In genomic region chr16:28563218-28563617, GRCh38 we compare ENCODE assay signal across 23 cellular contexts. TPM values are rescaled to one million over a fixed set of nuclear protein-coding genes. Genes with fewer than 3 reads are reported as not detected.
"Had no signal": no experiment of that assay in that cellular context is flagged by ENCODE, and none has a peak within 500 bp of the region (broad histone marks: within the 10 kb centered on the region; RNA-seq: fewer than 3 reads in every experiment).

No MANE protein-coding gene starts in this region.

- DNase-seq: IMR-90, Kasumi-1, MM.1S, NCI-H1092, NCI-H1436, NCI-H187, NCI-H2029, NCI-H2081 treated with DMSO at 0.1 percent for 48 hours, NCI-H2171, NCI-H226, NCI-H446, NCI-H510A, NCI-H524 treated with DMSO at 0.1 percent for 48 hours, NCI-H69, NCI-H774, Right ventricle myocardium superior, RPMI8226, SIG-M5 had no signal

- H3K27ac ChIP-seq: KMS-11, SJSA1, SK-N-MC had no signal

- H3K4me3 ChIP-seq: SJSA1, SK-N-MC had no signal

- H3K27me3 ChIP-seq: SJSA1 had no signal

RNA-seq across cellular contexts. Expression of gene SULT1A2, which starts 33.6 kb away (rescaled TPM):
- total RNA-seq: IMR-90, M059J, SJSA1 had no signal

RNA-seq across cellular contexts. Expression of gene IL27, which starts 56.6 kb away (rescaled TPM):
- total RNA-seq: HT-29, IMR-90, M059J, Right ventricle myocardium superior, SJSA1 had no signal
- polyA plus RNA-seq: IMR-90 had no signal
